In genomic region chr20:50789968-50790650, GRCh38 we compare ENCODE assay signal across 8 cellular contexts. TPM values are rescaled to one million over a fixed set of nuclear protein-coding genes. Genes with fewer than 3 reads are reported as not detected.
DNase-seq lines count a peak whose midpoint lies in the region; ATAC-seq and TF ChIP-seq lines count a peak whose summit lies in the region.

No MANE protein-coding gene starts in this region.

- H3K4me1 ChIP-seq in left lung = peaks cover 15 to 29% of the 10 kb centered on the region in 2 donors
- peaks cover 18 to 57% (median 26%) of the 10 kb centered on the region in 4 donors for H3K4me1 ChIP-seq in stomach

- intact Hi-C loops in activated B cell treated with CpG ODN at 0.5 μM for 24 hours (cut with micrococcal nuclease) = loop anchor here (1.0 to 5.0 kb wide), 6 partner anchors 59 to 516 kb away; partner anchors contain the start of genes DPM1, MOCS3 and PARD6B
- intact Hi-C loops in left lung (cut with DNase I) = loop anchor here in 1 of 2 donors (10.0 kb wide), 1 partner anchor 135 kb away; no protein-coding TSS in a partner anchor
- intact Hi-C loops in stomach (cut with DNase I; ENCODE audit: low total_unique reads) = no loop called here

- POLR2A ChIA-PET in activated B cell treated with CpG ODN at 0.5 μM for 24 hours (lab: Charles Lee) = interaction anchor here (0.5 to 10.3 kb wide), 15 partner anchors 28 to 599 kb away, joined by 3 to 364 read pairs (median 4); partner anchors contain the start of genes ADNP, CEBPB, DPM1 and MOCS3

- H3K9me3 ChIP-seq in left lung = no peaks in the 10 kb centered on the region
- H3K9me3 ChIP-seq in stomach = no peaks in the 10 kb centered on the region

- H3K4me3 Mint-ChIP-seq in T-helper 2 cell treated with Interferon-gamma antibody and Interleukin-4, amounts not matched to agents 5 μg/mL and 100 μg/mL, for 36 hours = no peak overlapping the region
- no peak overlapping the region for H3K4me3 Mint-ChIP-seq in activated B cell treated with CpG ODN at 0.5 μM for 24 hours

- no peaks in the 10 kb centered on the region for H3K36me3 ChIP-seq in left lung
- H3K36me3 ChIP-seq in stomach = no peaks in the 10 kb centered on the region

- H3K9me3 Mint-ChIP-seq in T-helper 2 cell treated with Interferon-gamma antibody and Interleukin-4, amounts not matched to agents 5 μg/mL and 100 μg/mL, for 36 hours = no peaks in the 10 kb centered on the region
- no peaks in the 10 kb centered on the region for H3K9me3 Mint-ChIP-seq in activated B cell treated with CpG ODN at 0.5 μM for 24 hours

- DNase-seq in T-helper 2 cell treated with Interferon-gamma antibody and Interleukin-4, amounts not matched to agents 5 μg/mL and 100 μg/mL, for 36 hours (ENCODE audit: low spot score) = no peak
- no peak for DNase-seq in T-helper 2 cell
- DNase-seq in activated B cell treated with CpG ODN at 0.5 μM for 24 hours = no peak
- no peak for DNase-seq in left lung
- no peak for DNase-seq in stomach
- no peak for DNase-seq in HCEC 1CT
- no peak for DNase-seq in NCI-H2081 treated with DMSO at 0.1 percent for 48 hours (lab: John Stamatoyannopoulos, UW)

- H3K27ac Mint-ChIP-seq in T-helper 2 cell treated with Interferon-gamma antibody and Interleukin-4, amounts not matched to agents 5 μg/mL and 100 μg/mL, for 36 hours = peak overlapping the region; percentile 31
- peak overlapping the region; percentile 87 for H3K27ac Mint-ChIP-seq in activated B cell treated with CpG ODN at 0.5 μM for 24 hours

- H3K27me3 Mint-ChIP-seq in T-helper 2 cell treated with Interferon-gamma antibody and Interleukin-4, amounts not matched to agents 5 μg/mL and 100 μg/mL, for 36 hours (ENCODE audit: low read depth) = no peaks in the 10 kb centered on the region
- no peaks in the 10 kb centered on the region for H3K27me3 Mint-ChIP-seq in activated B cell treated with CpG ODN at 0.5 μM for 24 hours

- WGBS in stomach, 5 donors = 61 to 74% (median 68%) methylated on average over 11 of the region's 11 CpGs

- H3K27ac ChIP-seq in left lung (peak overlapping the region; percentile 74 to 75), stomach (peak overlapping the region; percentile 67 to 85 (median 80))

- CTCF ChIA-PET in activated B cell treated with CpG ODN at 0.5 μM for 24 hours (lab: Charles Lee) = interaction anchor here (0.6 to 10.4 kb wide), 22 partner anchors 8 to 671 kb away, joined by 3 to 231 read pairs (median 4); partner anchors contain the start of genes ADNP, DPM1 and MOCS3

- no peak for TF ChIP-seq CTCF in activated B cell treated with CpG ODN at 0.5 μM for 24 hours (IDR thresholded peaks at IDR 0.05)
- TF ChIP-seq CTCF in left lung (IDR thresholded peaks at IDR 0.05) = no peak
- TF ChIP-seq CTCF in stomach (IDR thresholded peaks at IDR 0.05) = no peak

- H3K27me3 ChIP-seq in left lung = peaks cover 0 to 20% of the 10 kb centered on the region in 2 donors
- H3K27me3 ChIP-seq in stomach = no peaks in the 10 kb centered on the region

- TF ChIP-seq POLR2A in stomach (IDR thresholded peaks at IDR 0.05) = no peak

- peak; percentile 73 for TF ChIP-seq EP300 in stomach (IDR thresholded peaks at IDR 0.05)

- H3K4me1 Mint-ChIP-seq in T-helper 2 cell treated with Interferon-gamma antibody and Interleukin-4, amounts not matched to agents 5 μg/mL and 100 μg/mL, for 36 hours (ENCODE audit: low read depth) = peaks cover 9% of the 10 kb centered on the region
- H3K4me1 Mint-ChIP-seq in activated B cell treated with CpG ODN at 0.5 μM for 24 hours = peaks cover 19% of the 10 kb centered on the region

- ATAC-seq in activated B cell treated with CpG ODN at 0.5 μM for 24 hours (ENCODE audit: low read depth) (no peak), left lung (no peak), HG03045 (IDR thresholded peaks at IDR 0.05; ENCODE audit: unreplicated experiment) (no peak)

- no peak overlapping the region for H3K4me3 ChIP-seq in left lung
- H3K4me3 ChIP-seq in stomach = no peak overlapping the region

- no peaks in the 10 kb centered on the region for H3K36me3 Mint-ChIP-seq in T-helper 2 cell treated with Interferon-gamma antibody and Interleukin-4, amounts not matched to agents 5 μg/mL and 100 μg/mL, for 36 hours (ENCODE audit: low read depth)
- H3K36me3 Mint-ChIP-seq in activated B cell treated with CpG ODN at 0.5 μM for 24 hours (ENCODE audit: low read depth) = no peaks in the 10 kb centered on the region

RNA-seq across cellular contexts. Expression of gene BCAS4, which starts 4.8 kb away (rescaled TPM):
- total RNA-seq in activated B cell treated with CpG ODN at 0.5 μM for 24 hours = 43.2 and 46.7 TPM in 2 replicates
- total RNA-seq in left lung = 1 to 10 TPM; 2.9 to 4.6 TPM
- total RNA-seq in stomach = 1 to 10 TPM in 3 of 5 donors, under 1 TPM in 1, not detected in 1; under 0.01 to 2.8 (median 1.9) TPM
- 1 to 10 TPM in 2 of 3 donors, under 1 TPM in 1; 0.46 to 7.2 (median 5.6) TPM for polyA plus RNA-seq in stomach

RNA-seq across cellular contexts. Expression of gene PARD6B, which starts 58.7 kb away (rescaled TPM):
- total RNA-seq in activated B cell treated with CpG ODN at 0.5 μM for 24 hours (3.8 and 5.7 TPM in 2 replicates), left lung (10 to 100 TPM; 23.5 to 37.3 TPM), stomach (10 to 100 TPM in 4 of 5 donors, 1 to 10 TPM in 1; 5.4 to 69.5 (median 22.6) TPM)
- 1 to 10 TPM; 3.2 to 6.0 (median 3.7) TPM for polyA plus RNA-seq in stomach
